In genomic region chr11:76115555-76115954, GRCh38 we compare ENCODE assay signal across 24 cellular contexts.
"Had no signal": no experiment of that assay in that cellular context is flagged by ENCODE, and none has a peak within 500 bp of the region (broad histone marks: within the 10 kb centered on the region; RNA-seq: fewer than 3 reads in every experiment).

No MANE protein-coding gene starts in this region.

- DNase-seq: activated CD4-positive, alpha-beta memory T cell treated with anti-CD3 and anti-CD28 coated beads, Interleukin-2, amount 10 ng/mL, durations not matched to agents 7 days and 5 days; activated CD4-positive, alpha-beta T cell treated with anti-CD3 and anti-CD28 coated beads for 36 hours; activated CD4-positive, alpha-beta T cell treated with anti-CD3 and anti-CD28 coated beads, Interleukin-2, amount 50 U/mL, for 1 hour; activated CD8-positive, alpha-beta memory T cell treated with anti-CD3 and anti-CD28 coated beads, Interleukin-2, amount 50 U/mL, for 4 hours; activated T-cell treated with anti-CD3 and anti-CD28 coated beads, Interleukin-2, amount 50 U/mL, for 72 hours; aorta; KG1; NCI-H1092; NCI-H1417; NCI-H1930; NCI-H2171 treated with DMSO at 0.1 percent for 48 hours; NCI-H226; NCI-H526 treated with DMSO at 0.1 percent for 48 hours; NCI-H82; Peyer's patch; Right ventricle myocardium superior had no signal

- H3K9me3 ChIP-seq: breast epithelium, Peyer's patch, SJSA1 had no signal

- H3K4me3 ChIP-seq: breast epithelium, Peyer's patch, SJSA1 had no signal

- ATAC-seq: activated CD4-positive, alpha-beta T cell treated with anti-CD3 and anti-CD28 coated beads for 36 hours; activated T-cell treated with anti-CD3 and anti-CD28 coated beads, Interleukin-2, amount 50 U/mL, for 72 hours; SK-N-SH treated with all-trans-retinoic acid at 6 μM for 48 hours had no signal

- H3K27ac ChIP-seq: breast epithelium, Peyer's patch, RWPE1, SJSA1, VCaP had no signal

- H3K27me3 ChIP-seq: breast epithelium, Peyer's patch, SJSA1 had no signal

- H3K9me3 Mint-ChIP-seq: activated CD4-positive, alpha-beta memory T cell treated with anti-CD3 and anti-CD28 coated beads, Interleukin-2, amount 10 ng/mL, durations not matched to agents 7 days and 5 days; activated naive CD4-positive, alpha-beta T cell treated with anti-CD3 and anti-CD28 coated beads, Interleukin-2, amount 50 U/mL, for 24 hours; activated T-cell treated with anti-CD3 and anti-CD28 coated beads, Interleukin-2, amount 50 U/mL, for 72 hours; central memory CD8-positive, alpha-beta T cell; T-helper 1 cell treated with Interleukin-12 subunit alpha and Interleukin-12 subunit beta and Interleukin-4 antibody, amounts not matched to agents 30 μg/mL and 1 μg/mL, for 36 hours had no signal

- H3K4me1 ChIP-seq: breast epithelium, SJSA1 had no signal

- H3K27ac Mint-ChIP-seq: activated CD4-positive, alpha-beta memory T cell treated with anti-CD3 and anti-CD28 coated beads, Interleukin-2, amount 10 ng/mL, durations not matched to agents 7 days and 5 days; activated CD4-positive, alpha-beta T cell treated with anti-CD3 and anti-CD28 coated beads for 36 hours; activated naive CD4-positive, alpha-beta T cell treated with anti-CD3 and anti-CD28 coated beads, Interleukin-2, amount 50 U/mL, for 24 hours; activated T-cell treated with anti-CD3 and anti-CD28 coated beads, Interleukin-2, amount 50 U/mL, for 72 hours; T-helper 1 cell treated with Interleukin-12 subunit alpha and Interleukin-12 subunit beta and Interleukin-4 antibody, amounts not matched to agents 30 μg/mL and 1 μg/mL, for 36 hours had no signal

- H3K4me1 Mint-ChIP-seq: activated CD4-positive, alpha-beta memory T cell treated with anti-CD3 and anti-CD28 coated beads, Interleukin-2, amount 10 ng/mL, durations not matched to agents 7 days and 5 days; activated CD4-positive, alpha-beta T cell treated with anti-CD3 and anti-CD28 coated beads for 36 hours; activated naive CD4-positive, alpha-beta T cell treated with anti-CD3 and anti-CD28 coated beads, Interleukin-2, amount 50 U/mL, for 24 hours; central memory CD8-positive, alpha-beta T cell had no signal

- H3K4me3 Mint-ChIP-seq: activated CD4-positive, alpha-beta memory T cell treated with anti-CD3 and anti-CD28 coated beads, Interleukin-2, amount 10 ng/mL, durations not matched to agents 7 days and 5 days; activated CD4-positive, alpha-beta T cell treated with anti-CD3 and anti-CD28 coated beads for 36 hours; activated naive CD4-positive, alpha-beta T cell treated with anti-CD3 and anti-CD28 coated beads, Interleukin-2, amount 50 U/mL, for 24 hours; activated T-cell treated with anti-CD3 and anti-CD28 coated beads, Interleukin-2, amount 50 U/mL, for 72 hours; central memory CD8-positive, alpha-beta T cell; T-helper 1 cell treated with Interleukin-12 subunit alpha and Interleukin-12 subunit beta and Interleukin-4 antibody, amounts not matched to agents 30 μg/mL and 1 μg/mL, for 36 hours had no signal

- H3K27me3 Mint-ChIP-seq: activated CD4-positive, alpha-beta memory T cell treated with anti-CD3 and anti-CD28 coated beads, Interleukin-2, amount 10 ng/mL, durations not matched to agents 7 days and 5 days; activated CD4-positive, alpha-beta T cell treated with anti-CD3 and anti-CD28 coated beads for 36 hours; activated naive CD4-positive, alpha-beta T cell treated with anti-CD3 and anti-CD28 coated beads, Interleukin-2, amount 50 U/mL, for 24 hours; central memory CD8-positive, alpha-beta T cell had no signal

- H3K36me3 ChIP-seq: breast epithelium, SJSA1 had no signal
